17 cellular contexts compared by ENCODE assay signal in genomic region chr1:46554236-46555080, GRCh38. TPM values are rescaled to one million over a fixed set of nuclear protein-coding genes. Genes with fewer than 3 reads are reported as not detected.
"Had no signal": no experiment of that assay in that cellular context is flagged by ENCODE, and none has a peak within 500 bp of the region (broad histone marks: within the 10 kb centered on the region; RNA-seq: fewer than 3 reads in every experiment).

No MANE protein-coding gene starts in this region.

- H3K4me3 Mint-ChIP-seq: activated CD4-positive, alpha-beta memory T cell treated with anti-CD3 and anti-CD28 coated beads for 36 hours; activated T-cell treated with anti-CD3 and anti-CD28 coated beads, Interleukin-2, amount 50 U/mL, for 72 hours; mesothelial cell of epicardium had no signal

- H3K27ac Mint-ChIP-seq: activated CD4-positive, alpha-beta memory T cell treated with anti-CD3 and anti-CD28 coated beads for 36 hours; activated T-cell treated with anti-CD3 and anti-CD28 coated beads, Interleukin-2, amount 50 U/mL, for 72 hours; mesothelial cell of epicardium had no signal

- H3K27me3 Mint-ChIP-seq: activated CD4-positive, alpha-beta memory T cell treated with anti-CD3 and anti-CD28 coated beads for 36 hours had no signal

- H3K36me3 Mint-ChIP-seq: mesothelial cell of epicardium had no signal

- ATAC-seq: activated T-cell treated with anti-CD3 and anti-CD28 coated beads, Interleukin-2, amount 50 U/mL, for 72 hours; esophagus mucosa had no signal

- H3K4me1 Mint-ChIP-seq: mesothelial cell of epicardium had no signal

- H3K9me3 Mint-ChIP-seq: activated CD4-positive, alpha-beta memory T cell treated with anti-CD3 and anti-CD28 coated beads for 36 hours; activated T-cell treated with anti-CD3 and anti-CD28 coated beads, Interleukin-2, amount 50 U/mL, for 72 hours; mesothelial cell of epicardium had no signal

- DNase-seq: activated CD4-positive, alpha-beta memory T cell treated with anti-CD3 and anti-CD28 coated beads for 36 hours; activated CD4-positive, alpha-beta T cell treated with anti-CD3 and anti-CD28 coated beads for 1 hour; activated CD8-positive, alpha-beta memory T cell treated with anti-CD3 and anti-CD28 coated beads, Interleukin-2, amount 50 U/mL, for 4 hours; activated gamma-delta T cell treated with Interleukin-2 at 50 U/mL for 16 hours; activated T-cell treated with anti-CD3 and anti-CD28 coated beads, Interleukin-2, amount 50 U/mL, for 72 hours; hippocampal formation; thyroid gland had no signal

RNA-seq across cellular contexts. Expression of gene KNCN, which starts 3.0 kb away (rescaled TPM):
- total RNA-seq: activated CD4-positive, alpha-beta memory T cell treated with anti-CD3 and anti-CD28 coated beads for 36 hours; activated T-cell treated with anti-CD3 and anti-CD28 coated beads, Interleukin-2, amount 50 U/mL, for 72 hours; aorta; bronchial epithelial cell; esophagus mucosa; glomerular endothelial cell; kidney epithelial cell; liver; mesothelial cell of epicardium; myocyte; renal cortical epithelial cell; skeletal muscle tissue; thyroid gland had no signal
